ENCODE assay signal across 8 cellular contexts in genomic region chr20:33995053-33995816, GRCh38. TPM values are rescaled to one million over a fixed set of nuclear protein-coding genes. Genes with fewer than 3 reads are reported as not detected.
DNase-seq lines count a peak whose midpoint lies in the region; ATAC-seq and TF ChIP-seq lines count a peak whose summit lies in the region.

No MANE protein-coding gene starts in this region.

- H3K27ac ChIP-seq in C4-2B (peak overlapping the region; percentile 87), Karpas-422 (ENCODE audit: low read length) (peak overlapping the region; percentile 76; the same call in 1 of the 2 replicates), aorta (ENCODE audit: low read depth in 1 of 2, low read length in 2 of 2) (peak overlapping the region in 1 of 2 donors; percentile 58)

- H3K9me3 ChIP-seq in Karpas-422 (ENCODE audit: low read length), result no peaks in the 10 kb centered on the region
- H3K9me3 ChIP-seq in aorta (ENCODE audit: control insufficient read depth, low read length), result no peaks in the 10 kb centered on the region

- peaks cover 18% of the 10 kb centered on the region; the same call in 1 of the 2 replicates for H4K20me1 ChIP-seq in Karpas-422 (ENCODE audit: insufficient read depth, low read depth, low read length)

- H3K27me3 Mint-ChIP-seq in memory B cell, result no peaks in the 10 kb centered on the region

- H3K36me3 ChIP-seq in Karpas-422 (ENCODE audit: insufficient read depth, low read length) (no peaks in the 10 kb centered on the region), aorta (ENCODE audit: control insufficient read depth in 1 of 2, insufficient read depth in 2 of 2, low read length in 1 of 2) (no peaks in the 10 kb centered on the region)

- H3K4me3 ChIP-seq in Karpas-422 (ENCODE audit: low read length), result peak overlapping the region; percentile 88
- H3K4me3 ChIP-seq in astrocyte of the spinal cord (ENCODE audit: low read depth, low read length), result peak overlapping the region; percentile 89
- H3K4me3 ChIP-seq in aorta (ENCODE audit: low read length in 2 of 2), result peak overlapping the region; percentile 43 to 98

- 3 to 5% methylated on average over 8 of the region's 8 CpGs for WGBS in aorta, 2 donors

- in situ Hi-C loops in astrocyte of the spinal cord (cut with HindIII; ENCODE audit: low sequenced_read_pairs), result no loop called here

- TF ChIP-seq CTCF in C4-2B (conservative IDR thresholded peaks at IDR 0.05) (no peak), astrocyte of the spinal cord (IDR thresholded peaks at IDR 0.05; ENCODE audit: low read depth, low read length) (no peak)

- intact Hi-C loops in aorta (cut with DNase I), result loop anchor here (1.0 to 10.0 kb wide), 3 partner anchors 50 to 72 kb away; no protein-coding TSS in a partner anchor

- H2AFZ ChIP-seq in Karpas-422 (ENCODE audit: low read length), result no peak overlapping the region

- H3K36me3 Mint-ChIP-seq in memory B cell, result peaks cover 3% of the 10 kb centered on the region

- peak overlapping the region; percentile 94 for H3K4me2 ChIP-seq in Karpas-422 (ENCODE audit: low read depth, low read length, poor library complexity, severe bottlenecking)

- H3K9ac ChIP-seq in Karpas-422 (ENCODE audit: low read length), result peak overlapping the region; percentile 83

- ATAC-seq in memory B cell (ENCODE audit: low read depth), result no peak
- no peak for ATAC-seq in aorta (ENCODE audit: low FRiP score)

- H3K27me3 ChIP-seq in Karpas-422 (ENCODE audit: low read length), result no peaks in the 10 kb centered on the region
- H3K27me3 ChIP-seq in aorta (ENCODE audit: control insufficient read depth in 1 of 2, insufficient read depth in 2 of 2, low read length in 1 of 2), result no peaks in the 10 kb centered on the region

- peak overlapping the region; percentile 70 for H3K27ac Mint-ChIP-seq in memory B cell

- H3K9me3 Mint-ChIP-seq in memory B cell, result no peaks in the 10 kb centered on the region

- H3K4me1 ChIP-seq in Karpas-422 (ENCODE audit: low read length), result peaks cover 31% of the 10 kb centered on the region
- peaks cover 5 to 12% of the 10 kb centered on the region in 2 donors for H3K4me1 ChIP-seq in aorta (ENCODE audit: control insufficient read depth in 1 of 2, insufficient read depth in 2 of 2, low read length in 2 of 2)

- peak overlapping the region; percentile 98 for H3K4me3 Mint-ChIP-seq in memory B cell

- peaks cover 52% of the 10 kb centered on the region for H3K4me1 Mint-ChIP-seq in memory B cell

- peaks cover 73% of the 10 kb centered on the region for H3K79me2 ChIP-seq in Karpas-422 (ENCODE audit: low read length)

- peak; percentile 51 for DNase-seq in Karpas-422
- peak; percentile 21 for DNase-seq in astrocyte of the spinal cord (ENCODE audit: low read depth, low spot score)
- no peak for DNase-seq in memory B cell (ENCODE audit: low spot score in 2 of 2)
- no peak for DNase-seq in aorta
- DNase-seq in superior temporal gyrus (ENCODE audit: extremely low spot score), result no peak
- no peak for DNase-seq in kidney tubule cell (ENCODE audit: low spot score)
- no peak for DNase-seq in midbrain (lab: John Stamatoyannopoulos, UW)

- no peaks in the 10 kb centered on the region for H3K9me2 ChIP-seq in Karpas-422 (replicated peaks; ENCODE audit: insufficient read depth, low read length)

RNA-seq across cellular contexts. Expression of gene RALY, which starts 1.5 kb away (rescaled TPM):
- 78.8 and 116 TPM in 2 replicates for total RNA-seq in Karpas-422 (2014; rRNA removed; shearing (Covaris generic); ENCODE audit: low replicate concordance)
- 100 to 1,000 TPM; 114 to 134 TPM for total RNA-seq in aorta
- polyA plus RNA-seq in aorta, result 100 to 1,000 TPM; 120 to 148 TPM

Comparison
In these comparisons a context has a peak if more than half of its experiments do, and no peak if none do; other contexts are left out.
1. DNase-seq: peak in Karpas-422 (single experiment) and astrocyte of the spinal cord (single experiment); none in memory B cell (0 of 2), aorta (0 of 2), superior temporal gyrus (single experiment), kidney tubule cell (single experiment) and midbrain (single experiment).
2. Peak in every context shown above with its lines, with median percentiles within 50 percentile points of each other: H3K4me3 ChIP-seq.